In the genomic region with DNA sequence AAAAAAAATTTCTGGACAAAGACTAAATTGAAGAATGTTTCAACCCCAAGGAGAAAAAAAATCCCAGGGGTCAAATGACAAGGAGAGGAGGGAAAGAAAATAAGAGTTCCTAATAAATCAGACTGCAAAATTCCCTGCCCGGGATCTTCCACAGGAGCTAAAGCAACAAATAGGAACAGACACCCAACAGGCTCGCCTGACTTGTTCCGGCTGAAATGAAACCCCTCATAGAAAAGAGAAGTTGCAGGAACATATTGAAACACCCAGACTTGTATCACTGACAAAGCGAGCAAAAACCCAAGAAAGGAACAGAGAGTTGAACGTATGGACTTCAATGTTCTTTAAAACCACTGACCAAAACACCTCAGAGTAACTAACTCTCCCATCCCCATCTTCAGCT, we compare ENCODE assay signal across 1 cellular context.
TF ChIP-seq lines count a peak whose summit lies in the region.

No MANE protein-coding gene starts in this region.

TF ChIP-seq in WTC11, 78 proteins besides CTCF, POLR2A, EP300 and RAD21 (continued from another document):
- TF ChIP-seq, protein P1, sequence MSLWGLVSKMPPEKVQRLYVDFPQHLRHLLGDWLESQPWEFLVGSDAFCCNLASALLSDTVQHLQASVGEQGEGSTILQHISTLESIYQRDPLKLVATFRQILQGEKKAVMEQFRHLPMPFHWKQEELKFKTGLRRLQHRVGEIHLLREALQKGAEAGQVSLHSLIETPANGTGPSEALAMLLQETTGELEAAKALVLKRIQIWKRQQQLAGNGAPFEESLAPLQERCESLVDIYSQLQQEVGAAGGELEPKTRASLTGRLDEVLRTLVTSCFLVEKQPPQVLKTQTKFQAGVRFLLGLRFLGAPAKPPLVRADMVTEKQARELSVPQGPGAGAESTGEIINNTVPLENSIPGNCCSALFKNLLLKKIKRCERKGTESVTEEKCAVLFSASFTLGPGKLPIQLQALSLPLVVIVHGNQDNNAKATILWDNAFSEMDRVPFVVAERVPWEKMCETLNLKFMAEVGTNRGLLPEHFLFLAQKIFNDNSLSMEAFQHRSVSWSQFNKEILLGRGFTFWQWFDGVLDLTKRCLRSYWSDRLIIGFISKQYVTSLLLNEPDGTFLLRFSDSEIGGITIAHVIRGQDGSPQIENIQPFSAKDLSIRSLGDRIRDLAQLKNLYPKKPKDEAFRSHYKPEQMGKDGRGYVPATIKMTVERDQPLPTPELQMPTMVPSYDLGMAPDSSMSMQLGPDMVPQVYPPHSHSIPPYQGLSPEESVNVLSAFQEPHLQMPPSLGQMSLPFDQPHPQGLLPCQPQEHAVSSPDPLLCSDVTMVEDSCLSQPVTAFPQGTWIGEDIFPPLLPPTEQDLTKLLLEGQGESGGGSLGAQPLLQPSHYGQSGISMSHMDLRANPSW (CRISPR knock-in tag; conservative IDR thresholded peaks at IDR 0.05; ENCODE audit: low read depth): no peak
- TF ChIP-seq GTF2I (CRISPR knock-in tag; conservative IDR thresholded peaks at IDR 0.05) (no peak), ZNF232 (CRISPR knock-in tag; IDR thresholded peaks at IDR 0.05) (no peak), HMGA2 (CRISPR knock-in tag; IDR thresholded peaks at IDR 0.05) (no peak), ZNF423 (CRISPR knock-in tag; IDR thresholded peaks at IDR 0.05) (no peak), ZNF138 (CRISPR knock-in tag; conservative IDR thresholded peaks at IDR 0.05) (no peak), CREB1 (CRISPR knock-in tag; IDR thresholded peaks at IDR 0.05) (no peak)
- TF ChIP-seq, protein P2, sequence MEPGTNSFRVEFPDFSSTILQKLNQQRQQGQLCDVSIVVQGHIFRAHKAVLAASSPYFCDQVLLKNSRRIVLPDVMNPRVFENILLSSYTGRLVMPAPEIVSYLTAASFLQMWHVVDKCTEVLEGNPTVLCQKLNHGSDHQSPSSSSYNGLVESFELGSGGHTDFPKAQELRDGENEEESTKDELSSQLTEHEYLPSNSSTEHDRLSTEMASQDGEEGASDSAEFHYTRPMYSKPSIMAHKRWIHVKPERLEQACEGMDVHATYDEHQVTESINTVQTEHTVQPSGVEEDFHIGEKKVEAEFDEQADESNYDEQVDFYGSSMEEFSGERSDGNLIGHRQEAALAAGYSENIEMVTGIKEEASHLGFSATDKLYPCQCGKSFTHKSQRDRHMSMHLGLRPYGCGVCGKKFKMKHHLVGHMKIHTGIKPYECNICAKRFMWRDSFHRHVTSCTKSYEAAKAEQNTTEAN (CRISPR knock-in tag; IDR thresholded peaks at IDR 0.05): no peak
